Comparison of ENCODE assay signal across 16 cellular contexts in the genomic region with DNA sequence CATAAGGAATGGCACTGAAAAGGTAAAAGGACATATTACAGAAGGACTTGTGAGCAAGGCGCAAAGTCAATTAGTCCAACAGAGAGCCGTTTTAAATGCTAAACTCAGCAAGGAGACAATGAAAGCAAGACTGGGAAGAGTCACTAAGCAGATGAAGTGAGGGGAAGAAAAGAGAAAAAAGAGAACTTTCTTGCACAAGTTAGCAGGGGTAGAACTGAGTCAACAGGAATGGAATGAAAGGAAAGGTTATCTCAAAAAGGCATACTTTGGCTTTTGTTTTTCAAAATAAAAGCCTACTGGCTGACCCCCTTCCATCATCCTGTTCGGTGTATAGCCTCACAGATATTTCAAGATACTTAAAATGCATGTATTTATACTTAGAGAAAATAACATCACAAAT.
DNase-seq lines count a peak whose midpoint lies in the region; ATAC-seq and TF ChIP-seq lines count a peak whose summit lies in the region.
"Had no signal": no experiment of that assay in that cellular context is flagged by ENCODE, and none has a peak within 500 bp of the region (broad histone marks: within the 10 kb centered on the region; RNA-seq: fewer than 3 reads in every experiment).

No MANE protein-coding gene starts in this region.

- ATAC-seq in GM23338: peak; percentile 47
- no peak for ATAC-seq in activated CD8-positive, alpha-beta memory T cell treated with anti-CD3 and anti-CD28 coated beads, Interleukin-2, amount 10 ng/mL, durations not matched to agents 7 days and 5 days
- ATAC-seq in activated T-helper 17 cell treated with anti-CD3 and anti-CD28 coated beads, Interleukin-2, amount 50 U/mL, for 72 hours (replicated peaks): no peak
- ATAC-seq: gastrocnemius medialis had no signal

- no peaks in the 10 kb centered on the region for H3F3A ChIP-seq in GM23338 (replicated peaks; ENCODE audit: low read depth)

- H3K27ac Mint-ChIP-seq in GM23338: peak overlapping the region; percentile 20
- H3K27ac Mint-ChIP-seq in activated CD8-positive, alpha-beta memory T cell treated with anti-CD3 and anti-CD28 coated beads, Interleukin-2, amount 10 ng/mL, durations not matched to agents 7 days and 5 days: no peak overlapping the region
- H3K27ac Mint-ChIP-seq in activated T-helper 17 cell treated with anti-CD3 and anti-CD28 coated beads, Interleukin-2, amount 50 U/mL, for 72 hours: no peak overlapping the region
- H3K27ac Mint-ChIP-seq: activated naive CD8-positive, alpha-beta T cell treated with anti-CD3 and anti-CD28 coated beads, Interleukin-2, amount 10 ng/mL, durations not matched to agents 7 days and 5 days had no signal

- H3K36me3 Mint-ChIP-seq in GM23338 (ENCODE audit: low read depth): no peaks in the 10 kb centered on the region
- no peaks in the 10 kb centered on the region for H3K36me3 Mint-ChIP-seq in activated CD8-positive, alpha-beta memory T cell treated with anti-CD3 and anti-CD28 coated beads, Interleukin-2, amount 10 ng/mL, durations not matched to agents 7 days and 5 days
- no peaks in the 10 kb centered on the region for H3K36me3 Mint-ChIP-seq in activated T-helper 17 cell treated with anti-CD3 and anti-CD28 coated beads, Interleukin-2, amount 50 U/mL, for 72 hours (ENCODE audit: low read depth)
- H3K36me3 Mint-ChIP-seq: activated naive CD8-positive, alpha-beta T cell treated with anti-CD3 and anti-CD28 coated beads, Interleukin-2, amount 10 ng/mL, durations not matched to agents 7 days and 5 days; naive B cell had no signal

- H3K27me3 ChIP-seq in GM23338 (ENCODE audit: insufficient read depth) (no peaks in the 10 kb centered on the region), osteoblast (ENCODE audit: insufficient read depth, low read length) (no peaks in the 10 kb centered on the region)
- H3K27me3 ChIP-seq: colonic mucosa, gastrocnemius medialis had no signal

- POLR2A ChIA-PET in RWPE1 (lab: Yijun Ruan, JAX; ENCODE audit: low non-redundant PET): no interaction called here

- TF ChIP-seq CTCF in GM23338 (conservative IDR thresholded peaks at IDR 0.05; ENCODE audit: low read depth in 2 of 2) (no peak), RWPE1 (conservative IDR thresholded peaks at IDR 0.05; ENCODE audit: low read depth) (no peak), epithelial cell of esophagus (IDR thresholded peaks at IDR 0.05; ENCODE audit: insufficient read depth, low read depth, low read length, missing control alignments) (no peak), osteoblast (IDR thresholded peaks at IDR 0.05; ENCODE audit: extremely low read depth, low read depth, low read length) (no peak)

- peaks cover 60% of the 10 kb centered on the region for H3K4me1 Mint-ChIP-seq in GM23338
- H3K4me1 Mint-ChIP-seq in activated CD8-positive, alpha-beta memory T cell treated with anti-CD3 and anti-CD28 coated beads, Interleukin-2, amount 10 ng/mL, durations not matched to agents 7 days and 5 days: no peaks in the 10 kb centered on the region
- no peaks in the 10 kb centered on the region for H3K4me1 Mint-ChIP-seq in activated T-helper 17 cell treated with anti-CD3 and anti-CD28 coated beads, Interleukin-2, amount 50 U/mL, for 72 hours
- H3K4me1 Mint-ChIP-seq: activated naive CD8-positive, alpha-beta T cell treated with anti-CD3 and anti-CD28 coated beads, Interleukin-2, amount 10 ng/mL, durations not matched to agents 7 days and 5 days; naive B cell had no signal

- H3K9me3 ChIP-seq in osteoblast (ENCODE audit: low read depth, low read length): no peaks in the 10 kb centered on the region
- H3K9me3 ChIP-seq: colonic mucosa, gastrocnemius medialis, HAP-1 had no signal

- DNase-seq in GM23338 (ENCODE audit: low spot score): peak; percentile 22
- DNase-seq in RWPE1 (ENCODE audit: low spot score): peak; percentile 50
- peak; percentile 33 for DNase-seq in epithelial cell of esophagus (ENCODE audit: low read depth)
- DNase-seq in osteoblast (ENCODE audit: insufficient read length, low spot score, missing footprints): no peak
- DNase-seq in NCI-H345 treated with DMSO at 0.1 percent for 48 hours (lab: John Stamatoyannopoulos, UW; ENCODE audit: unreplicated experiment): no peak
- DNase-seq in activated CD8-positive, alpha-beta memory T cell treated with anti-CD3 and anti-CD28 coated beads, Interleukin-2, amount 10 ng/mL, durations not matched to agents 7 days and 5 days: no peak
- DNase-seq in GF-D8 (lab: John Stamatoyannopoulos, UW): no peak
- DNase-seq: activated naive CD8-positive, alpha-beta T cell treated with anti-CD3 and anti-CD28 coated beads, Interleukin-2, amount 10 ng/mL, durations not matched to agents 7 days and 5 days; colonic mucosa; gastrocnemius medialis; naive B cell; NCI-H1417 treated with DMSO at 0.1 percent for 48 hours; NCI-H524; Right ventricle myocardium superior had no signal

- H3K79me2 ChIP-seq in GM23338 (replicated peaks; ENCODE audit: insufficient read depth) (no peaks in the 10 kb centered on the region; the same call in 1 of the 2 replicates), osteoblast (ENCODE audit: insufficient read depth, low read length) (peaks cover 11% of the 10 kb centered on the region)

- CTCF ChIA-PET in RWPE1 (lab: Yijun Ruan, JAX): no interaction called here
- CTCF ChIA-PET in activated CD8-positive, alpha-beta memory T cell treated with anti-CD3 and anti-CD28 coated beads, Interleukin-2, amount 10 ng/mL, durations not matched to agents 7 days and 5 days (lab: Charles Lee): interaction anchor here (0.7 kb wide), 1 partner anchor 47 kb away, joined by 3 read pairs; no protein-coding TSS in a partner anchor

- H3K4me2 ChIP-seq in GM23338 (peak overlapping the region; percentile 42), osteoblast (ENCODE audit: insufficient read depth, low read length) (peak overlapping the region; percentile 31)

- H3K4me3 Mint-ChIP-seq in GM23338: no peak overlapping the region; the same call in 2 of the 3 replicates
- no peak overlapping the region for H3K4me3 Mint-ChIP-seq in activated CD8-positive, alpha-beta memory T cell treated with anti-CD3 and anti-CD28 coated beads, Interleukin-2, amount 10 ng/mL, durations not matched to agents 7 days and 5 days
- no peak overlapping the region for H3K4me3 Mint-ChIP-seq in activated T-helper 17 cell treated with anti-CD3 and anti-CD28 coated beads, Interleukin-2, amount 50 U/mL, for 72 hours
- H3K4me3 Mint-ChIP-seq: activated naive CD8-positive, alpha-beta T cell treated with anti-CD3 and anti-CD28 coated beads, Interleukin-2, amount 10 ng/mL, durations not matched to agents 7 days and 5 days; naive B cell had no signal

- H4K20me1 ChIP-seq in GM23338 (replicated peaks; ENCODE audit: insufficient read depth) (no peaks in the 10 kb centered on the region), osteoblast (ENCODE audit: insufficient read depth, low read length) (no peaks in the 10 kb centered on the region)

- no peaks in the 10 kb centered on the region for H3K9me3 Mint-ChIP-seq in GM23338
- no peaks in the 10 kb centered on the region for H3K9me3 Mint-ChIP-seq in activated CD8-positive, alpha-beta memory T cell treated with anti-CD3 and anti-CD28 coated beads, Interleukin-2, amount 10 ng/mL, durations not matched to agents 7 days and 5 days (ENCODE audit: low read depth)
- H3K9me3 Mint-ChIP-seq in activated T-helper 17 cell treated with anti-CD3 and anti-CD28 coated beads, Interleukin-2, amount 50 U/mL, for 72 hours: no peaks in the 10 kb centered on the region
- H3K9me3 Mint-ChIP-seq: activated naive CD8-positive, alpha-beta T cell treated with anti-CD3 and anti-CD28 coated beads, Interleukin-2, amount 10 ng/mL, durations not matched to agents 7 days and 5 days; naive B cell had no signal

- H3K4me1 ChIP-seq in GM23338 (ENCODE audit: insufficient read depth) (peaks cover 46% of the 10 kb centered on the region), osteoblast (ENCODE audit: insufficient read depth, low read length) (peaks cover 47% of the 10 kb centered on the region)
- H3K4me1 ChIP-seq: colonic mucosa, gastrocnemius medialis had no signal

- no peaks in the 10 kb centered on the region for H3K9me2 ChIP-seq in GM23338 (ENCODE audit: insufficient read depth)

- H3K27me3 Mint-ChIP-seq in GM23338 (ENCODE audit: insufficient read depth, low read depth, poor library complexity): peaks cover 8% of the 10 kb centered on the region
- H3K27me3 Mint-ChIP-seq in activated CD8-positive, alpha-beta memory T cell treated with anti-CD3 and anti-CD28 coated beads, Interleukin-2, amount 10 ng/mL, durations not matched to agents 7 days and 5 days: peaks cover 6% of the 10 kb centered on the region
- peaks cover 5% of the 10 kb centered on the region for H3K27me3 Mint-ChIP-seq in activated T-helper 17 cell treated with anti-CD3 and anti-CD28 coated beads, Interleukin-2, amount 50 U/mL, for 72 hours
- H3K27me3 Mint-ChIP-seq: naive B cell had no signal

- no peak overlapping the region for H2AFZ ChIP-seq in GM23338
- H2AFZ ChIP-seq in osteoblast (ENCODE audit: low read length): no peak overlapping the region

- H3K4me3 ChIP-seq in GM23338: no peak overlapping the region
- no peak overlapping the region for H3K4me3 ChIP-seq in epithelial cell of esophagus (ENCODE audit: low read length)
- H3K4me3 ChIP-seq in osteoblast (ENCODE audit: insufficient read depth, low read length): no peak overlapping the region
- H3K4me3 ChIP-seq: colonic mucosa, gastrocnemius medialis, HAP-1 had no signal

- H3K27ac ChIP-seq in GM23338 (ENCODE audit: low read depth) (0 out of 2 replicates have a peak overlapping the region, but pooled peaks have one; percentile 7), RWPE1 (peak overlapping the region; percentile 70), osteoblast (ENCODE audit: low read depth, low read length) (peak overlapping the region; percentile 91)
- H3K27ac ChIP-seq: colonic mucosa, gastrocnemius medialis had no signal

- H3K36me3 ChIP-seq in GM23338 (ENCODE audit: insufficient read depth): no peaks in the 10 kb centered on the region
- peaks cover 9% of the 10 kb centered on the region for H3K36me3 ChIP-seq in osteoblast (ENCODE audit: insufficient read depth, low read length)
- H3K36me3 ChIP-seq: colonic mucosa, gastrocnemius medialis had no signal

TF ChIP-seq in GM23338, 12 proteins besides CTCF, POLR2A, EP300 and RAD21 (continues in another document):
- no peak for TF ChIP-seq EZH2 (IDR thresholded peaks at IDR 0.05; ENCODE audit: low read depth, unreplicated experiment)
- no peak for TF ChIP-seq CREB1 (CRISPR knock-in tag; IDR thresholded peaks at IDR 0.05; ENCODE audit: low read depth)
- TF ChIP-seq ZNF331 (CRISPR knock-in tag; IDR thresholded peaks at IDR 0.05; ENCODE audit: low read depth): no peak

Comparison
In these comparisons a context has a peak if more than half of its experiments do, and no peak if none do; other contexts are left out.
1. DNase-seq: peak in GM23338 (single experiment), RWPE1 (single experiment) and epithelial cell of esophagus (single experiment); none in osteoblast (single experiment), NCI-H345 treated with DMSO at 0.1 percent for 48 hours (single experiment), activated CD8-positive, alpha-beta memory T cell treated with anti-CD3 and anti-CD28 coated beads, Interleukin-2, amount 10 ng/mL, durations not matched to agents 7 days and 5 days (single experiment) and GF-D8 (single experiment).
2. H3K27ac ChIP-seq: peak in every context shown above with its lines; median percentile 91 in osteoblast; 70 in RWPE1; 7 in GM23338.